10 cellular contexts compared by ENCODE assay signal in the genomic region with DNA sequence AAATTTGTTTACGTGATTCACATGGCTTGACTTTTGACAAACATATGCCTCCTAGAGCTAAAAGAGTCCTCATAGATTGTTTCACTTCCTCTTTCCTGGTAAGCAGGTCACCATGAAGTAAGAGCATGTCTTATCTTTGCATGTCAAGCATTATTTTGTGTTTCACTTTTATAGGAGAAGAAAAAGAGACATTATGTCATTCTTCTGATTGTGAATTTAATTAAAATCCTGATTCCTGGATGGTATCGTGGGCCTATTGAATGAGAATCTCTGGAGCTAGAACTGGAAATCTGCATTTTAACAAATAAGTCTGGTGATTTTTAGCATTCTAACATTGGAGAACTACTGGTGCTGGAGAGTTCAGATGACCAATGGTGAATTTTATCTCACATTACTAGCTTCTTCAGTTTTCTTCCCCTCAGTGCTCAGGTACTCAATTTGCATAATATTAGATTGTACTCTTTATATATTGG.
A peak's percentile ranks its signal among the peaks of the same experiment; 100 is the strongest.
DNase-seq lines count a peak whose midpoint lies in the region; ATAC-seq and TF ChIP-seq lines count a peak whose summit lies in the region.
"Had no signal": no experiment of that assay in that cellular context is flagged by ENCODE, and none has a peak within 500 bp of the region (broad histone marks: within the 10 kb centered on the region; RNA-seq: fewer than 3 reads in every experiment).

No MANE protein-coding gene starts in this region.

- H2AFZ ChIP-seq in GM23338 = no peak overlapping the region

- POLR2A ChIA-PET in activated CD4-positive, alpha-beta T cell treated with anti-CD3 and anti-CD28 coated beads, Interleukin-2, amount 10 ng/mL, durations not matched to agents 7 days and 5 days (lab: Charles Lee) = no interaction called here

- no peaks in the 10 kb centered on the region for H3K9me2 ChIP-seq in GM23338 (ENCODE audit: insufficient read depth)

- no peak overlapping the region for H3K4me3 ChIP-seq in gastroesophageal sphincter
- no peak overlapping the region for H3K4me3 ChIP-seq in GM23338
- H3K4me3 ChIP-seq: A549 had no signal

- H3K27me3 ChIP-seq in gastroesophageal sphincter (no peaks in the 10 kb centered on the region), GM23338 (ENCODE audit: insufficient read depth) (no peaks in the 10 kb centered on the region)

- TF ChIP-seq CTCF in gastroesophageal sphincter (IDR thresholded peaks at IDR 0.05) (no peak), GM23338 (conservative IDR thresholded peaks at IDR 0.05; ENCODE audit: low read depth in 2 of 2) (no peak)

- no peaks in the 10 kb centered on the region for H3F3A ChIP-seq in GM23338 (replicated peaks; ENCODE audit: low read depth)

- no peaks in the 10 kb centered on the region for H3K9me3 Mint-ChIP-seq in activated CD4-positive, alpha-beta T cell treated with anti-CD3 and anti-CD28 coated beads, Interleukin-2, amount 10 ng/mL, durations not matched to agents 7 days and 5 days
- H3K9me3 Mint-ChIP-seq in activated CD4-positive, alpha-beta T cell treated with anti-CD3 and anti-CD28 coated beads, Interleukin-2, amount 10 ng/mL, durations not matched to agents 24 days and 14 days = no peaks in the 10 kb centered on the region
- no peaks in the 10 kb centered on the region for H3K9me3 Mint-ChIP-seq in GM23338

- CTCF ChIA-PET in activated CD4-positive, alpha-beta T cell treated with anti-CD3 and anti-CD28 coated beads, Interleukin-2, amount 10 ng/mL, durations not matched to agents 7 days and 5 days (lab: Charles Lee) = no interaction called here

- WGBS in gastroesophageal sphincter (ENCODE audit: low coverage in 1 of 2), 2 donors = 83 to 100% methylated on average over 2 of the region's 2 CpGs

- no peaks in the 10 kb centered on the region for H3K36me3 Mint-ChIP-seq in activated CD4-positive, alpha-beta T cell treated with anti-CD3 and anti-CD28 coated beads, Interleukin-2, amount 10 ng/mL, durations not matched to agents 7 days and 5 days (ENCODE audit: low read depth)
- no peaks in the 10 kb centered on the region for H3K36me3 Mint-ChIP-seq in activated CD4-positive, alpha-beta T cell treated with anti-CD3 and anti-CD28 coated beads, Interleukin-2, amount 10 ng/mL, durations not matched to agents 24 days and 14 days (ENCODE audit: low read depth)
- H3K36me3 Mint-ChIP-seq in GM23338 (ENCODE audit: low read depth) = no peaks in the 10 kb centered on the region

- ATAC-seq in HG02870 (IDR thresholded peaks at IDR 0.05; ENCODE audit: unreplicated experiment) (peak; percentile 99), sciatic nerve (peak; percentile 41), gastroesophageal sphincter (no peak), GM23338 (no peak)
- ATAC-seq: A549 had no signal

- no peak for TF ChIP-seq POLR2A in gastroesophageal sphincter (IDR thresholded peaks at IDR 0.05)

- no peaks in the 10 kb centered on the region for H3K79me2 ChIP-seq in GM23338 (replicated peaks; ENCODE audit: insufficient read depth)

- H3K27me3 Mint-ChIP-seq in activated CD4-positive, alpha-beta T cell treated with anti-CD3 and anti-CD28 coated beads, Interleukin-2, amount 10 ng/mL, durations not matched to agents 7 days and 5 days = no peaks in the 10 kb centered on the region
- no peaks in the 10 kb centered on the region for H3K27me3 Mint-ChIP-seq in activated CD4-positive, alpha-beta T cell treated with anti-CD3 and anti-CD28 coated beads, Interleukin-2, amount 10 ng/mL, durations not matched to agents 24 days and 14 days
- H3K27me3 Mint-ChIP-seq in GM23338 (ENCODE audit: insufficient read depth, low read depth, poor library complexity) = no peaks in the 10 kb centered on the region

- no peak overlapping the region for H3K27ac ChIP-seq in gastroesophageal sphincter
- H3K27ac ChIP-seq in GM23338 (ENCODE audit: low read depth) = no peak overlapping the region
- H3K27ac ChIP-seq: A549 had no signal

- intact Hi-C loops in activated CD4-positive, alpha-beta T cell treated with anti-CD3 and anti-CD28 coated beads, Interleukin-2, amount 10 ng/mL, durations not matched to agents 24 days and 14 days (cut with micrococcal nuclease) = no loop called here
- intact Hi-C loops in sciatic nerve (cut with DNase I) = no loop called here

- peak overlapping the region; percentile 28 for H3K27ac Mint-ChIP-seq in activated CD4-positive, alpha-beta T cell treated with anti-CD3 and anti-CD28 coated beads, Interleukin-2, amount 10 ng/mL, durations not matched to agents 7 days and 5 days
- no peak overlapping the region for H3K27ac Mint-ChIP-seq in activated CD4-positive, alpha-beta T cell treated with anti-CD3 and anti-CD28 coated beads, Interleukin-2, amount 10 ng/mL, durations not matched to agents 24 days and 14 days
- H3K27ac Mint-ChIP-seq in GM23338 = no peak overlapping the region

- H3K4me3 Mint-ChIP-seq in activated CD4-positive, alpha-beta T cell treated with anti-CD3 and anti-CD28 coated beads, Interleukin-2, amount 10 ng/mL, durations not matched to agents 7 days and 5 days = no peak overlapping the region
- H3K4me3 Mint-ChIP-seq in activated CD4-positive, alpha-beta T cell treated with anti-CD3 and anti-CD28 coated beads, Interleukin-2, amount 10 ng/mL, durations not matched to agents 24 days and 14 days = no peak overlapping the region
- H3K4me3 Mint-ChIP-seq in GM23338 = no peak overlapping the region

- no peaks in the 10 kb centered on the region for H3K4me1 ChIP-seq in gastroesophageal sphincter
- peaks cover 7% of the 10 kb centered on the region for H3K4me1 ChIP-seq in GM23338 (ENCODE audit: insufficient read depth)
- H3K4me1 ChIP-seq: A549 had no signal

- TF ChIP-seq EP300 in gastroesophageal sphincter (IDR thresholded peaks at IDR 0.05) = no peak

- DNase-seq in activated CD4-positive, alpha-beta T cell treated with anti-CD3 and anti-CD28 coated beads, Interleukin-2, amount 10 ng/mL, durations not matched to agents 7 days and 5 days = no peak
- no peak for DNase-seq in activated CD4-positive, alpha-beta T cell treated with anti-CD3 and anti-CD28 coated beads, Interleukin-2, amount 10 ng/mL, durations not matched to agents 24 days and 14 days
- DNase-seq in NOMO-1 treated with DMSO at 0.1 percent for 48 hours (lab: John Stamatoyannopoulos, UW; ENCODE audit: unreplicated experiment) (peak; percentile 90), sciatic nerve (ENCODE audit: low spot score) (no peak), DMS79 (lab: John Stamatoyannopoulos, UW) (no peak), GM23338 (ENCODE audit: low spot score) (no peak)
- DNase-seq: NCI-H1417 had no signal

- H4K20me1 ChIP-seq in GM23338 (replicated peaks; ENCODE audit: insufficient read depth) = no peaks in the 10 kb centered on the region

- peaks cover 8% of the 10 kb centered on the region for H3K4me1 Mint-ChIP-seq in activated CD4-positive, alpha-beta T cell treated with anti-CD3 and anti-CD28 coated beads, Interleukin-2, amount 10 ng/mL, durations not matched to agents 7 days and 5 days
- peaks cover 5% of the 10 kb centered on the region for H3K4me1 Mint-ChIP-seq in activated CD4-positive, alpha-beta T cell treated with anti-CD3 and anti-CD28 coated beads, Interleukin-2, amount 10 ng/mL, durations not matched to agents 24 days and 14 days
- peaks cover 9% of the 10 kb centered on the region; the same call in 2 of the 3 replicates for H3K4me1 Mint-ChIP-seq in GM23338

- no peak overlapping the region for H3K4me2 ChIP-seq in GM23338
- H3K4me2 ChIP-seq: A549 had no signal

- no peaks in the 10 kb centered on the region for H3K9me3 ChIP-seq in gastroesophageal sphincter
- H3K9me3 ChIP-seq: A549 had no signal

- H3K36me3 ChIP-seq in gastroesophageal sphincter = no peaks in the 10 kb centered on the region
- no peaks in the 10 kb centered on the region for H3K36me3 ChIP-seq in GM23338 (ENCODE audit: insufficient read depth)

TF ChIP-seq in GM23338, 12 proteins besides CTCF, POLR2A, EP300 and RAD21 (continues in another document):
- no peak for TF ChIP-seq CREB1 (CRISPR knock-in tag; IDR thresholded peaks at IDR 0.05; ENCODE audit: low read depth)
- TF ChIP-seq EZH2phosphoT487 (IDR thresholded peaks at IDR 0.05; ENCODE audit: unreplicated experiment) = no peak
- no peak for TF ChIP-seq ZNF114 (CRISPR knock-in tag; IDR thresholded peaks at IDR 0.05)
- TF ChIP-seq STAT1 (IDR thresholded peaks at IDR 0.05; ENCODE audit: unreplicated experiment) = no peak
- no peak for TF ChIP-seq POLR2AphosphoS5 (IDR thresholded peaks at IDR 0.05; ENCODE audit: low read depth)
- no peak for TF ChIP-seq NANOG (IDR thresholded peaks at IDR 0.05; ENCODE audit: borderline replicate concordance)
- no peak for TF ChIP-seq ZNF331 (CRISPR knock-in tag; IDR thresholded peaks at IDR 0.05; ENCODE audit: low read depth)
- TF ChIP-seq JUNB (IDR thresholded peaks at IDR 0.05; ENCODE audit: unreplicated experiment) = no peak
- TF ChIP-seq, protein P1, sequence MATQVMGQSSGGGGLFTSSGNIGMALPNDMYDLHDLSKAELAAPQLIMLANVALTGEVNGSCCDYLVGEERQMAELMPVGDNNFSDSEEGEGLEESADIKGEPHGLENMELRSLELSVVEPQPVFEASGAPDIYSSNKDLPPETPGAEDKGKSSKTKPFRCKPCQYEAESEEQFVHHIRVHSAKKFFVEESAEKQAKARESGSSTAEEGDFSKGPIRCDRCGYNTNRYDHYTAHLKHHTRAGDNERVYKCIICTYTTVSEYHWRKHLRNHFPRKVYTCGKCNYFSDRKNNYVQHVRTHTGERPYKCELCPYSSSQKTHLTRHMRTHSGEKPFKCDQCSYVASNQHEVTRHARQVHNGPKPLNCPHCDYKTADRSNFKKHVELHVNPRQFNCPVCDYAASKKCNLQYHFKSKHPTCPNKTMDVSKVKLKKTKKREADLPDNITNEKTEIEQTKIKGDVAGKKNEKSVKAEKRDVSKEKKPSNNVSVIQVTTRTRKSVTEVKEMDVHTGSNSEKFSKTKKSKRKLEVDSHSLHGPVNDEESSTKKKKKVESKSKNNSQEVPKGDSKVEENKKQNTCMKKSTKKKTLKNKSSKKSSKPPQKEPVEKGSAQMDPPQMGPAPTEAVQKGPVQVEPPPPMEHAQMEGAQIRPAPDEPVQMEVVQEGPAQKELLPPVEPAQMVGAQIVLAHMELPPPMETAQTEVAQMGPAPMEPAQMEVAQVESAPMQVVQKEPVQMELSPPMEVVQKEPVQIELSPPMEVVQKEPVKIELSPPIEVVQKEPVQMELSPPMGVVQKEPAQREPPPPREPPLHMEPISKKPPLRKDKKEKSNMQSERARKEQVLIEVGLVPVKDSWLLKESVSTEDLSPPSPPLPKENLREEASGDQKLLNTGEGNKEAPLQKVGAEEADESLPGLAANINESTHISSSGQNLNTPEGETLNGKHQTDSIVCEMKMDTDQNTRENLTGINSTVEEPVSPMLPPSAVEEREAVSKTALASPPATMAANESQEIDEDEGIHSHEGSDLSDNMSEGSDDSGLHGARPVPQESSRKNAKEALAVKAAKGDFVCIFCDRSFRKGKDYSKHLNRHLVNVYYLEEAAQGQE (IDR thresholded peaks at IDR 0.05; ENCODE audit: unreplicated experiment) = no peak
- TF ChIP-seq EZH2 (IDR thresholded peaks at IDR 0.05; ENCODE audit: low read depth, unreplicated experiment) = no peak

Comparison
In these comparisons a context has a peak if more than half of its experiments do, and no peak if none do; other contexts are left out.
1. ATAC-seq: peak in HG02870 (single experiment) and sciatic nerve (single experiment); none in gastroesophageal sphincter (single experiment) and GM23338 (single experiment).